18 cellular contexts compared by ENCODE assay signal in genomic region chr6:45668705-45669104, GRCh38.
DNase-seq lines count a peak whose midpoint lies in the region; ATAC-seq and TF ChIP-seq lines count a peak whose summit lies in the region.
"Had no signal": no experiment of that assay in that cellular context is flagged by ENCODE, and none has a peak within 500 bp of the region (broad histone marks: within the 10 kb centered on the region; RNA-seq: fewer than 3 reads in every experiment).

No MANE protein-coding gene starts in this region.

- H3K9ac ChIP-seq in SK-N-SH = no peak overlapping the region
- no peak overlapping the region for H3K9ac ChIP-seq in OCI-LY3 (ENCODE audit: low read length)
- no peak overlapping the region for H3K9ac ChIP-seq in endodermal cell (ENCODE audit: extremely low read depth, low read length, poor library complexity, severe bottlenecking)
- H3K9ac ChIP-seq: BLaER1 had no signal

- POLR2A ChIA-PET in SK-N-SH (lab: Yijun Ruan, JAX) = no interaction called here

- H3K27me3 Mint-ChIP-seq in endodermal cell (ENCODE audit: insufficient read depth) = peaks cover 23% of the 10 kb centered on the region

- H3K27ac Mint-ChIP-seq in endodermal cell = no peak overlapping the region
- H3K27ac Mint-ChIP-seq: CD14-positive monocyte; CD4-positive, alpha-beta memory T cell; HFFc6 had no signal

- H3K4me2 ChIP-seq in SK-N-SH (no peak overlapping the region), OCI-LY3 (ENCODE audit: low read length) (no peak overlapping the region)
- H3K4me2 ChIP-seq: BLaER1 had no signal

- CTCF ChIA-PET in SK-N-SH (lab: Yijun Ruan, JAX) = no interaction called here

- TF ChIP-seq RAD21 in SK-N-SH (IDR thresholded peaks at IDR 0.05; ENCODE audit: low read length) = no peak

- DNase-seq in SK-N-SH = no peak
- DNase-seq in endodermal cell = peak; percentile 48
- DNase-seq in stimulated activated CD4-positive, alpha-beta T cell treated with anti-CD3 and anti-CD28 coated beads, Interleukin-2, amount 100 ng/mL, for 24 hours = no peak
- DNase-seq: 8988T; CD4-positive, alpha-beta memory T cell; DMS153; DMS79; GDM1; GOT3; H7; HFFc6 had no signal

- no peak overlapping the region for H3K4me3 Mint-ChIP-seq in endodermal cell
- H3K4me3 Mint-ChIP-seq: CD14-positive monocyte; CD4-positive, alpha-beta memory T cell; HFFc6 had no signal

- peaks cover 24% of the 10 kb centered on the region for H3K4me1 Mint-ChIP-seq in endodermal cell

- no peaks in the 10 kb centered on the region for H3K27me3 ChIP-seq in SK-N-SH (ENCODE audit: insufficient read depth)
- peaks cover 33% of the 10 kb centered on the region for H3K27me3 ChIP-seq in OCI-LY3 (ENCODE audit: low read depth, low read length)
- no peaks in the 10 kb centered on the region for H3K27me3 ChIP-seq in endodermal cell (ENCODE audit: control insufficient read depth, insufficient read depth, low read length, poor library complexity, severe bottlenecking)

- peaks cover 9% of the 10 kb centered on the region for H3F3A ChIP-seq in SK-N-SH (replicated peaks; ENCODE audit: insufficient read depth)

- no peaks in the 10 kb centered on the region for H3K36me3 Mint-ChIP-seq in endodermal cell (ENCODE audit: low read depth)
- H3K36me3 Mint-ChIP-seq: CD14-positive monocyte had no signal

- H4K20me1 ChIP-seq in SK-N-SH (ENCODE audit: insufficient read depth) (no peaks in the 10 kb centered on the region), OCI-LY3 (ENCODE audit: insufficient read depth, low read length) (no peaks in the 10 kb centered on the region)
- H4K20me1 ChIP-seq: BLaER1 had no signal

- no peaks in the 10 kb centered on the region for H3K36me3 ChIP-seq in SK-N-SH (replicated peaks in 1 of 2; ENCODE audit: control insufficient read depth in 1 of 2, insufficient read depth in 2 of 2, low read length in 1 of 2)
- no peaks in the 10 kb centered on the region for H3K36me3 ChIP-seq in OCI-LY3 (replicated peaks; ENCODE audit: low read depth, low read length)
- H3K36me3 ChIP-seq in endodermal cell (ENCODE audit: control insufficient read depth, insufficient read depth, low read length) = no peaks in the 10 kb centered on the region
- H3K36me3 ChIP-seq: BLaER1 had no signal

- ATAC-seq in SK-N-SH treated with all-trans-retinoic acid at 6 μM for 48 hours (no peak), esophagus mucosa (no peak), HG02610 (IDR thresholded peaks at IDR 0.05; ENCODE audit: unreplicated experiment) (no peak)
- ATAC-seq: HCT116 had no signal

- no peaks in the 10 kb centered on the region for H3K9me2 ChIP-seq in SK-N-SH

- TF ChIP-seq CTCF in SK-N-SH (IDR thresholded peaks at IDR 0.05) (0 out of 2 replicates have a peak, but pooled peaks have one; percentile 13), OCI-LY3 (IDR thresholded peaks at IDR 0.05; ENCODE audit: low read depth, low read length) (peak; percentile 61), endodermal cell (conservative IDR thresholded peaks at IDR 0.05) (peak; percentile 14)

- no peak for TF ChIP-seq EP300 in SK-N-SH (IDR thresholded peaks at IDR 0.05; ENCODE audit: borderline replicate concordance in 1 of 2, low read depth in 1 of 2, low read length in 1 of 2)

- WGBS in SK-N-SH (ENCODE audit: low lambda C conversion rate) = 46% methylated on average over 7 of the region's 9 CpGs
- WGBS in endodermal cell (ENCODE audit: insufficient coverage in 1 of 2, insufficient read length in 1 of 2), 2 experiments = 91 to 96% methylated on average over 3 to 9 of the region's 9 CpGs

- H3K27ac ChIP-seq in SK-N-SH (ENCODE audit: low read depth in 2 of 2, low read length in 1 of 2) (no peak overlapping the region), OCI-LY3 (ENCODE audit: low read length) (no peak overlapping the region), endodermal cell (ENCODE audit: low read depth, low read length) (no peak overlapping the region)
- H3K27ac ChIP-seq: BLaER1 had no signal

- H3K9me3 ChIP-seq in SK-N-SH = no peaks in the 10 kb centered on the region
- H3K9me3 ChIP-seq in OCI-LY3 (ENCODE audit: insufficient read depth, low read length) = no peaks in the 10 kb centered on the region
- no peaks in the 10 kb centered on the region for H3K9me3 ChIP-seq in endodermal cell (ENCODE audit: control insufficient read depth, low read length)

- no peaks in the 10 kb centered on the region for H3K79me2 ChIP-seq in SK-N-SH (ENCODE audit: insufficient read depth)
- no peaks in the 10 kb centered on the region for H3K79me2 ChIP-seq in OCI-LY3 (ENCODE audit: low read length)

- H2AFZ ChIP-seq in SK-N-SH (ENCODE audit: low read depth) (no peak overlapping the region), OCI-LY3 (ENCODE audit: low read depth, low read length) (no peak overlapping the region)

- H3K4me1 ChIP-seq in SK-N-SH (ENCODE audit: control insufficient read depth in 1 of 2, insufficient read depth in 2 of 2, low read depth in 1 of 2, low read length in 1 of 2) (no peaks in the 10 kb centered on the region), OCI-LY3 (ENCODE audit: low read length) (no peaks in the 10 kb centered on the region), endodermal cell (ENCODE audit: control insufficient read depth, insufficient read depth, low read length) (no peaks in the 10 kb centered on the region)

- H3K4me3 ChIP-seq in SK-N-SH (ENCODE audit: low read depth in 2 of 2, low read length in 1 of 2) (no peak overlapping the region), OCI-LY3 (ENCODE audit: low read length) (no peak overlapping the region), endodermal cell (ENCODE audit: low read length) (no peak overlapping the region)
- H3K4me3 ChIP-seq: BLaER1 had no signal

- peaks cover 2% of the 10 kb centered on the region for H3K9me3 Mint-ChIP-seq in endodermal cell

TF ChIP-seq in SK-N-SH, 30 proteins besides CTCF, POLR2A, EP300 and RAD21:
- TF ChIP-seq MXI1 (IDR thresholded peaks at IDR 0.05; ENCODE audit: low read depth, low read length) (no peak), TAF1 (IDR thresholded peaks at IDR 0.05; ENCODE audit: borderline replicate concordance, low read depth, low read length) (no peak), FOXM1 (IDR thresholded peaks at IDR 0.05; ENCODE audit: low read depth) (no peak), PBX3 (IDR thresholded peaks at IDR 0.05) (no peak)

TF ChIP-seq in SK-N-SH treated with all-trans-retinoic acid at 6 μM for 48 hours, 23 proteins besides CTCF, POLR2A, EP300 and RAD21:
- no peak for TF ChIP-seq CSDC2 (CRISPR knock-in tag; IDR thresholded peaks at IDR 0.05)
- TF ChIP-seq PPARA (CRISPR knock-in tag; IDR thresholded peaks at IDR 0.05; ENCODE audit: borderline replicate concordance) = no peak
- no peak for TF ChIP-seq CSRNP3 (CRISPR knock-in tag; IDR thresholded peaks at IDR 0.05)
- TF ChIP-seq ZNF565 (CRISPR knock-in tag; conservative IDR thresholded peaks at IDR 0.05; ENCODE audit: low read depth) = no peak
- TF ChIP-seq PATZ1 (CRISPR knock-in tag; IDR thresholded peaks at IDR 0.05; ENCODE audit: borderline replicate concordance) = no peak
- TF ChIP-seq ZFP30 (CRISPR knock-in tag; IDR thresholded peaks at IDR 0.05) = no peak
- TF ChIP-seq ZC3H10 (CRISPR knock-in tag; IDR thresholded peaks at IDR 0.05) = no peak
- no peak for TF ChIP-seq ISL1 (CRISPR knock-in tag; IDR thresholded peaks at IDR 0.05)
- no peak for TF ChIP-seq ARNTL (CRISPR knock-in tag; IDR thresholded peaks at IDR 0.05; ENCODE audit: borderline replicate concordance, low read depth)
- TF ChIP-seq ZNF70 (CRISPR knock-in tag; IDR thresholded peaks at IDR 0.05) = no peak
- TF ChIP-seq BACH2 (CRISPR knock-in tag; IDR thresholded peaks at IDR 0.05; ENCODE audit: borderline replicate concordance) = no peak
- no peak for TF ChIP-seq ZFP3 (CRISPR knock-in tag; IDR thresholded peaks at IDR 0.05)
- no peak for TF ChIP-seq OSR1 (CRISPR knock-in tag; IDR thresholded peaks at IDR 0.05)
